9 cellular contexts compared by ENCODE assay signal in the genomic region with DNA sequence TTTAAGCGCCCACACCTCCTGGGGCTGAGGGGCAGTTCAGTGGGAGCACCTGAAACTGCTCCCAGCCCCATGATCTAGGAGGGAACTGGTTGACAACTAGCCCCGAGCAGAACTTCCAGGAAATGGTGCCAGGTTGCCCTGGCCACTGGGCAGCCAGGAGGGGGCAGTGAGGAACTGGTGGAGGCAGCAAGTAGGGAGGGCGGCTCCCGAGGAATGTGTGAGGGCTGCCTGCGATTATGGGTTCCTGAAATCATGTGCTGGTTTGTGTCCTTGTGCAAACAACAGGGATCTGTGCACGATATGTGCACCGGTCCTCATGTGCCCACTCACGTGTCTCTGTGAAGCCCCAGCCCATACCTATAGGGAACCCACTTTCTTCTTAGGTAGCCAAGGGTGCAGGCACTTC. TPM values are rescaled to one million over a fixed set of nuclear protein-coding genes. Genes with fewer than 3 reads are reported as not detected.
DNase-seq lines count a peak whose midpoint lies in the region; ATAC-seq and TF ChIP-seq lines count a peak whose summit lies in the region.
"Had no signal": no experiment of that assay in that cellular context is flagged by ENCODE, and none has a peak within 500 bp of the region (broad histone marks: within the 10 kb centered on the region; RNA-seq: fewer than 3 reads in every experiment).

No MANE protein-coding gene starts in this region.

- H3K27ac Mint-ChIP-seq in T-cell = peak overlapping the region; percentile 52 to 87

- H3K36me3 Mint-ChIP-seq in T-cell = peaks cover 6% of the 10 kb centered on the region

- POLR2A ChIA-PET in T-cell (lab: Charles Lee) = no interaction called here

- H3K27me3 ChIP-seq in foreskin keratinocyte (no peaks in the 10 kb centered on the region), neutrophil (no peaks in the 10 kb centered on the region)

- H3K4me1 Mint-ChIP-seq in T-cell = peaks cover 25 to 41% (median 36%) of the 10 kb centered on the region in 3 donors

- CTCF ChIA-PET in T-cell (lab: Charles Lee) = interaction anchor here (0.5 to 0.9 kb wide), 5 partner anchors 13 to 330 kb away, joined by 3 to 5 read pairs (median 3); no protein-coding TSS in a partner anchor

- ATAC-seq in T-cell (replicated peaks in 1 of 4) (peak in 3 of 4 experiments; percentile 16 to 31 (median 25)), foreskin keratinocyte (peak; percentile 22), GM18517 (IDR thresholded peaks at IDR 0.05; ENCODE audit: unreplicated experiment) (no peak), GM21423 (IDR thresholded peaks at IDR 0.05; ENCODE audit: unreplicated experiment) (no peak)

- H3K4me3 ChIP-seq in neutrophil (ENCODE audit: low read depth in 1 of 2, low read length in 1 of 2) = no peak overlapping the region

- DNase-seq in GM10266 (ENCODE audit: extremely low spot score) (peak; percentile 38), T-cell (peak in 2 of 34 experiments; percentile 38 to 42), foreskin keratinocyte (no peak), LoVo (ENCODE audit: low spot score) (no peak)

- peaks cover 41% of the 10 kb centered on the region for H3K36me3 ChIP-seq in neutrophil

- H3K4me3 Mint-ChIP-seq in T-cell = no peak overlapping the region

- no peaks in the 10 kb centered on the region for H3K27me3 Mint-ChIP-seq in T-cell

- peaks cover 10% of the 10 kb centered on the region for H3K4me1 ChIP-seq in foreskin keratinocyte
- peaks cover 6 to 13% of the 10 kb centered on the region in 2 experiments for H3K4me1 ChIP-seq in neutrophil (ENCODE audit: control insufficient read depth in 1 of 2, insufficient read depth in 1 of 2, low read depth in 1 of 2, low read length in 1 of 2)

- TF ChIP-seq CTCF in 22Rv1 (IDR thresholded peaks at IDR 0.05) (peak; percentile 63), GM10266 (IDR thresholded peaks at IDR 0.05; ENCODE audit: control insufficient read depth, insufficient read depth, low read depth, missing control alignments) (peak; percentile 61), foreskin keratinocyte (conservative IDR thresholded peaks at IDR 0.05) (peak; percentile 66), neutrophil (IDR thresholded peaks at IDR 0.05) (no peak)

- no peaks in the 10 kb centered on the region for H3K9me3 ChIP-seq in neutrophil

- H3K27ac ChIP-seq in 22Rv1 (no peak overlapping the region), foreskin keratinocyte (no peak overlapping the region), neutrophil (peak overlapping the region; percentile 41)

- H3K9me3 Mint-ChIP-seq in T-cell = no peaks in the 10 kb centered on the region

RNA-seq across cellular contexts. Expression of gene GPR3, which starts 9.9 kb away (rescaled TPM):
- total RNA-seq in T-cell = under 1 TPM in 2 of 5 donors, not detected in 3; 0.21 to 0.35 TPM
- total RNA-seq in foreskin keratinocyte = 1.9 and 2.4 TPM in 2 replicates
- 2.4 and 2.9 TPM in 2 replicates for polyA plus RNA-seq in foreskin keratinocyte

RNA-seq across cellular contexts. Expression of gene CD164L2, which starts 19.2 kb away (rescaled TPM):
- total RNA-seq in T-cell (not detected), foreskin keratinocyte (1.7 and 2.7 TPM in 2 replicates)
- polyA plus RNA-seq in foreskin keratinocyte = 3.2 and 4.5 TPM in 2 replicates
- total RNA-seq: frontal cortex had no signal

RNA-seq across cellular contexts. Expression of gene FCN3, which starts 27.7 kb away (rescaled TPM):
- total RNA-seq in T-cell (under 1 TPM in 3 of 5 donors, not detected in 2; 0.26 to 0.44 (median 0.38) TPM), foreskin keratinocyte (not detected in 2 replicates)
- polyA plus RNA-seq in foreskin keratinocyte = 0.11 and 0.12 TPM in 2 replicates
- total RNA-seq: frontal cortex had no signal

RNA-seq across cellular contexts. Expression of gene MAP3K6, which starts 35.6 kb away (rescaled TPM):
- total RNA-seq in T-cell (10 to 100 TPM in 3 of 5 donors, 1 to 10 TPM in 2; 7.0 to 31.1 (median 12.8) TPM), foreskin keratinocyte (43.3 and 44.7 TPM in 2 replicates)
- 41.0 and 44.0 TPM in 2 replicates for polyA plus RNA-seq in foreskin keratinocyte

Comparison
In these comparisons a context has a peak if more than half of its experiments do, and no peak if none do; other contexts are left out.
1. ATAC-seq: peak in T-cell (3 of 4) and foreskin keratinocyte (single experiment); none in GM18517 (single experiment) and GM21423 (single experiment).